23 cellular contexts compared by ENCODE assay signal in the genomic region with DNA sequence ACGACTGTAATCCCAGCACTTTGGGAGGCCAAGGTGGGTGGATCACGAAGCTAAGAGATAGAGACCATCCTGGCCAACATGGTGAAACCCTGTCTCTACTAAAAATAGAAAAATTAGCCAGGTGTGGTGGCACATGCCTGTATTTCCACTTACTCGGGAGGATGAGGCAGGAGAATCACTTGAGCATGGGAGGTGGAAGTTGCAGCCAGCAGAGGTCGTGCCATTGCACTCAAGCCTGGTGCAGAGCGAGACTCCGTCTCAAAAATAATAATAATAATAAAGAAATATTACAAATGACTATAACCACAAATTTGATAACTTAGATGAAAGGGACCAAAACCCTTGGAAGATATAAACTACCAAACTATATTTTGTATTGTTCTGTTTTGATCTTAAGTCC.
"Had no signal": no experiment of that assay in that cellular context is flagged by ENCODE, and none has a peak within 500 bp of the region (broad histone marks: within the 10 kb centered on the region; RNA-seq: fewer than 3 reads in every experiment).

No MANE protein-coding gene starts in this region.

- DNase-seq: activated CD4-positive, alpha-beta memory T cell treated with anti-CD3 and anti-CD28 coated beads, Interleukin-2, amount 10 ng/mL, durations not matched to agents 7 days and 5 days; activated CD4-positive, alpha-beta T cell treated with anti-CD3 and anti-CD28 coated beads, Interleukin-2, amount 50 U/mL, for 1 hour; activated CD4-positive, CD25-positive, alpha-beta regulatory T cell; activated gamma-delta T cell; activated naive CD4-positive, alpha-beta T cell treated with anti-CD3 and anti-CD28 coated beads for 36 hours; activated T-cell treated with anti-CD3 and anti-CD28 coated beads for 4 hours; activated T-cell treated with anti-CD3 and anti-CD28 coated beads, Interleukin-2, amount 50 U/mL, for 48 hours; amygdala; brain microvascular endothelial cell; NCI-H1092 treated with DMSO at 0.1 percent for 48 hours; NCI-H1417 treated with DMSO at 0.1 percent for 48 hours; NCI-H1694 treated with DMSO at 0.1 percent for 48 hours; NCI-H2029 treated with DMSO at 0.1 percent for 48 hours; NCI-H510A treated with DMSO at 0.1 percent for 48 hours; NCI-H69; NK-92 treated with Interleukin-12 subunit alpha and Interleukin-12 subunit beta, amount 100 ng/mL, for 24 hours; OCI-M1; SHP77 treated with DMSO at 0.1 percent for 48 hours; T-helper 2 cell; T1000 had no signal

- H3K4me3 ChIP-seq: cardiac muscle cell had no signal

- H3K36me3 Mint-ChIP-seq: activated naive CD8-positive, alpha-beta T cell had no signal

- H3K27ac Mint-ChIP-seq: activated CD4-positive, alpha-beta memory T cell treated with anti-CD3 and anti-CD28 coated beads, Interleukin-2, amount 10 ng/mL, durations not matched to agents 7 days and 5 days; activated naive CD4-positive, alpha-beta T cell treated with anti-CD3 and anti-CD28 coated beads for 36 hours; activated naive CD8-positive, alpha-beta T cell; activated T-helper 17 cell treated with anti-CD3 and anti-CD28 coated beads, Interleukin-2, amount 50 U/mL, for 72 hours had no signal

- H3K4me1 Mint-ChIP-seq: activated CD4-positive, alpha-beta memory T cell treated with anti-CD3 and anti-CD28 coated beads, Interleukin-2, amount 10 ng/mL, durations not matched to agents 7 days and 5 days; activated T-helper 17 cell treated with anti-CD3 and anti-CD28 coated beads, Interleukin-2, amount 50 U/mL, for 72 hours had no signal

- H3K9me3 Mint-ChIP-seq: activated CD4-positive, alpha-beta memory T cell treated with anti-CD3 and anti-CD28 coated beads, Interleukin-2, amount 10 ng/mL, durations not matched to agents 7 days and 5 days had no signal

- H3K27me3 Mint-ChIP-seq: activated CD4-positive, alpha-beta memory T cell treated with anti-CD3 and anti-CD28 coated beads, Interleukin-2, amount 10 ng/mL, durations not matched to agents 7 days and 5 days; activated T-helper 17 cell treated with anti-CD3 and anti-CD28 coated beads, Interleukin-2, amount 50 U/mL, for 72 hours had no signal

- H3K27ac ChIP-seq: brain microvascular endothelial cell, cardiac muscle cell had no signal

- H3K36me3 ChIP-seq: brain microvascular endothelial cell, cardiac muscle cell had no signal

- H3K27me3 ChIP-seq: brain microvascular endothelial cell, cardiac muscle cell had no signal

- H3K4me3 Mint-ChIP-seq: activated CD4-positive, alpha-beta memory T cell treated with anti-CD3 and anti-CD28 coated beads, Interleukin-2, amount 10 ng/mL, durations not matched to agents 7 days and 5 days; activated naive CD4-positive, alpha-beta T cell treated with anti-CD3 and anti-CD28 coated beads for 36 hours; activated naive CD8-positive, alpha-beta T cell; activated T-helper 17 cell treated with anti-CD3 and anti-CD28 coated beads, Interleukin-2, amount 50 U/mL, for 72 hours had no signal

- ATAC-seq: activated T-helper 17 cell treated with anti-CD3 and anti-CD28 coated beads, Interleukin-2, amount 50 U/mL, for 72 hours had no signal
